ENCODE assay signal across 30 cellular contexts in genomic region chrX:13968198-13968597, GRCh38.
"Had no signal": no experiment of that assay in that cellular context is flagged by ENCODE, and none has a peak within 500 bp of the region (broad histone marks: within the 10 kb centered on the region; RNA-seq: fewer than 3 reads in every experiment).

No MANE protein-coding gene starts in this region.

- FAIRE-seq: kidney had no signal

- H3K36me3 ChIP-seq: gastrocnemius medialis, neutrophil, right atrium auricular region, suprapubic skin, transverse colon, upper lobe of right lung, uterus had no signal

- H3K4me3 ChIP-seq: gastrocnemius medialis, hepatocyte, mucosa of descending colon, right atrium auricular region, smooth muscle cell, suprapubic skin, transverse colon, upper lobe of right lung, uterus had no signal

- H3K4me1 ChIP-seq: gastrocnemius medialis, parathyroid adenoma, right atrium auricular region, suprapubic skin, transverse colon, upper lobe of right lung, uterus had no signal

- H3K4me2 ChIP-seq: hepatocyte, smooth muscle cell had no signal

- H3K9ac ChIP-seq: parathyroid adenoma had no signal

- ATAC-seq: esophagus mucosa; gastrocnemius medialis; left lobe of liver; mucosa of descending colon; natural killer cell treated with Interleukin-12 subunit alpha and Interleukin-12 subunit beta and Interleukin-15 and Interleukin-18, amount 100 ng/mL, for 72 hours; sciatic nerve; stimulated activated naive CD8-positive, alpha-beta T cell treated with anti-CD3 and anti-CD28 coated beads, Interleukin-15, amount 100 ng/mL, for 72 hours; upper lobe of right lung had no signal

- H2AFZ ChIP-seq: hepatocyte, parathyroid adenoma had no signal

- H3K27ac ChIP-seq: epithelial cell of prostate, gastrocnemius medialis, hepatocyte, neutrophil, parathyroid adenoma, right atrium auricular region, suprapubic skin, transverse colon, upper lobe of right lung, uterus had no signal

- H3K9me3 ChIP-seq: gastrocnemius medialis, mucosa of descending colon, neutrophil, right atrium auricular region, suprapubic skin, transverse colon, upper lobe of right lung, uterus had no signal

- H3K27me3 ChIP-seq: gastrocnemius medialis, hepatocyte, neutrophil, right atrium auricular region, suprapubic skin, transverse colon, upper lobe of right lung, uterus had no signal

- DNase-seq: cortex of kidney; effector CD8-positive, alpha-beta T cell; endodermal cell; foreskin fibroblast; gastrocnemius medialis; head of caudate nucleus; kidney; mesenchymal stem cell; mucosa of descending colon; naive B cell; stimulated activated CD4-positive, alpha-beta T cell treated with anti-CD3 and anti-CD28 coated beads, Interleukin-12 subunit alpha, Interleukin-12 subunit beta, amount 100 ng/mL, for 4 hours; stimulated activated CD4-positive, alpha-beta T cell treated with anti-CD3 and anti-CD28 coated beads, Interleukin-1b, Interleukin-23, amount 100 ng/mL, for 48 hours; stimulated activated CD4-positive, alpha-beta T cell treated with anti-CD3 and anti-CD28 coated beads, Interleukin-4, amount 100 ng/mL, for 1 hour; stimulated activated CD8-positive, alpha-beta memory T cell treated with anti-CD3 and anti-CD28 coated beads, Interleukin-4, amount 100 ng/mL, for 48 hours; stimulated activated naive CD4-positive, alpha-beta T cell; stimulated activated naive CD8-positive, alpha-beta T cell treated with anti-CD3 and anti-CD28 coated beads, Interleukin-15, amount 100 ng/mL, for 72 hours; transverse colon; upper lobe of right lung; uterus had no signal

- H3K79me2 ChIP-seq: hepatocyte, parathyroid adenoma had no signal
